In the genomic region with DNA sequence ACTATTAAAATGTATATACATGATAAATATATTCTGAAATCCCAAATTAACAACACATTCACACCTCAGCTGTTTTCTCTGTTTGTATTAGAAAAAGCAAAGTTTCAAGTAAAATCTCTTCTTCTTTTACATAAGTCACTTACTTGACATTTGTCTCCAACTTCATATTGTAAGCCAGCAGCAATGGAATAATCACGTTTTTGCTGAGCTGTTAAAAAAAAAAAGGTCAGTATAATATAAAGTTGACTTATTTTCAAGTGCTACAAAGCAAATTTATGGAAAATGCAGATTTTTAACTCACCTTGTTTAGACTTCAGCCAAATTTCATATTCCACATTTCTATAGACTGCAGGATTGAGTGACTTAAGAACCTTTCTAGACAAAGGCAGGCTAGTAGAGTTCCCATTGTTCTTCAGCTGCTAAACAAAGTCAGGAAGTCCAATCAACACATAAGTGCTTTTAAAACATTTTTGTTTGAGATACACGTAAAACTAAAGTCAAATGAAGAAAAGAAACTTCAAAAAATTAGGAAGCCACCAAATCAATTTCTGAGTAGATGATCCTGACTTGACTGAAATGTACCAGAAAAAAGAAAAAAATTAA, we compare ENCODE assay signal across 19 cellular contexts.
"Had no signal": no experiment of that assay in that cellular context is flagged by ENCODE, and none has a peak within 500 bp of the region (broad histone marks: within the 10 kb centered on the region; RNA-seq: fewer than 3 reads in every experiment).

No MANE protein-coding gene starts in this region.

- H3K4me1 ChIP-seq: breast epithelium, Peyer's patch, SJSA1 had no signal

- H3K9me3 ChIP-seq: breast epithelium, Peyer's patch, SJSA1 had no signal

- H3K9me3 Mint-ChIP-seq: activated naive CD4-positive, alpha-beta T cell treated with anti-CD3 and anti-CD28 coated beads, Interleukin-2, amount 50 U/mL, for 24 hours; activated T-helper 1 cell treated with anti-CD3 and anti-CD28 coated beads, Interleukin-12 subunit alpha, Interleukin-12 subunit beta, Interleukin-2, Interleukin-4 antibody, amounts not matched to agents 30 ng/mL and 10 ng/mL and 1 ng/mL, durations not matched to agents 14 hours and 24 hours and 36 hours had no signal

- H3K27ac ChIP-seq: breast epithelium, Peyer's patch, RWPE1, SJSA1 had no signal

- H3K27ac Mint-ChIP-seq: activated naive CD4-positive, alpha-beta T cell treated with anti-CD3 and anti-CD28 coated beads, Interleukin-2, amount 50 U/mL, for 24 hours; activated T-helper 1 cell treated with anti-CD3 and anti-CD28 coated beads, Interleukin-12 subunit alpha, Interleukin-12 subunit beta, Interleukin-2, Interleukin-4 antibody, amounts not matched to agents 30 ng/mL and 10 ng/mL and 1 ng/mL, durations not matched to agents 14 hours and 24 hours and 36 hours had no signal

- H3K36me3 ChIP-seq: breast epithelium had no signal

- ATAC-seq: activated CD4-positive, CD25-positive, alpha-beta regulatory T cell treated with anti-CD3 and anti-CD28 coated beads, Interleukin-2, amount 50 U/mL, for 24 hours had no signal

- H3K4me3 Mint-ChIP-seq: activated naive CD4-positive, alpha-beta T cell treated with anti-CD3 and anti-CD28 coated beads, Interleukin-2, amount 50 U/mL, for 24 hours; activated T-helper 1 cell treated with anti-CD3 and anti-CD28 coated beads, Interleukin-12 subunit alpha, Interleukin-12 subunit beta, Interleukin-2, Interleukin-4 antibody, amounts not matched to agents 30 ng/mL and 10 ng/mL and 1 ng/mL, durations not matched to agents 14 hours and 24 hours and 36 hours had no signal

- H3K27me3 ChIP-seq: breast epithelium, Peyer's patch, SJSA1 had no signal

- H3K4me3 ChIP-seq: breast epithelium, Peyer's patch, SJSA1 had no signal

- DNase-seq: activated CD4-positive, alpha-beta T cell treated with anti-CD3 and anti-CD28 coated beads for 48 hours; activated CD4-positive, alpha-beta T cell treated with anti-CD3 and anti-CD28 coated beads, Interleukin-2, amount 50 U/mL, for 48 hours; activated CD8-positive, alpha-beta memory T cell treated with anti-CD3 and anti-CD28 coated beads for 24 hours; activated effector memory CD4-positive, alpha-beta T cell treated with Interleukin-2 at 50 U/mL for 16 hours; activated naive CD4-positive, alpha-beta T cell; aorta; NCI-H146; NCI-H187 treated with DMSO at 0.1 percent for 48 hours; NCI-H2081 treated with DMSO at 0.1 percent for 48 hours; NCI-H446; NCI-H524; Peyer's patch; Right ventricle myocardium superior had no signal

- H3K27me3 Mint-ChIP-seq: activated naive CD4-positive, alpha-beta T cell treated with anti-CD3 and anti-CD28 coated beads, Interleukin-2, amount 50 U/mL, for 24 hours had no signal
